ENCODE assay signal across 21 cellular contexts in the genomic region with DNA sequence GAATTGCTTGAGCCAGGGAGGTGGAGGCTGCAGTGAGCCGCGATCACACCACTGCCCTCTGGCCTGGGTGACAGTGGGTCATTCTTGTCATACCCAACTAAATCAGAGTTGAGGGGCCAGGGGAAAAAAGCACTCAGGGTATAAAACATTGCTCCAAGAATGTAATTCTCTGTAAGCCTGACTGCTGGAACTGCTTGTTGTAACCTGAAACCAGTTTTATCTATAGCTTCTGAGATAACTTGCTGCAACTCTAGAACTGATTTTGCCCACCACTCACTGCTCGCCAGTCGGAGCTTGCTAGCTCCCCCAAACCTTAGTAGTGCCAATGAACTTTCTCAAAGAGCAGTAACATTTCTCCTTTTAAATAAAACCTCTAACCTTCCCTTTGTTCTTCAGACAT. TPM values are rescaled to one million over a fixed set of nuclear protein-coding genes. Genes with fewer than 3 reads are reported as not detected.
A peak's percentile ranks its signal among the peaks of the same experiment; 100 is the strongest.
DNase-seq lines count a peak whose midpoint lies in the region; ATAC-seq, FAIRE-seq and TF ChIP-seq lines count a peak whose summit lies in the region.
"Had no signal": no experiment of that assay in that cellular context is flagged by ENCODE, and none has a peak within 500 bp of the region (broad histone marks: within the 10 kb centered on the region; RNA-seq: fewer than 3 reads in every experiment).

No MANE protein-coding gene starts in this region.

- no peaks in the 10 kb centered on the region; a peak in 1 of 4 replicates for H3K79me1 ChIP-seq in IMR-90 (ENCODE audit: low read depth in 1 of 2, low read length in 2 of 2)

- H3K36me3 ChIP-seq in IMR-90 (ENCODE audit: control insufficient read depth, insufficient read depth, low read length) (peaks cover 5% of the 10 kb centered on the region; the same call in 1 of the 2 replicates), fibroblast of lung (ENCODE audit: control insufficient read depth, insufficient read depth, low read length) (peaks cover 3% of the 10 kb centered on the region)

- dilution Hi-C loops in IMR-90 (cut with HindIII; ENCODE audit: low sequenced_read_pairs, unreplicated experiment), result no loop called here

- H3K4me3 ChIP-seq in IMR-90 (ENCODE audit: insufficient read depth, low read depth, low read length), result no peak overlapping the region
- no peak overlapping the region for H3K4me3 ChIP-seq in fibroblast of lung (replicated peaks in 1 of 4; ENCODE audit: control extremely low read depth in 1 of 4, insufficient read depth in 1 of 4, low read depth in 3 of 4, low read length in 4 of 4)
- H3K4me3 ChIP-seq: BLaER1 treated with 17β-estradiol and CSF1 and Interleukin-3, amounts not matched to agents 10 nM and 100 nM; GM23338 had no signal

- H2AK9ac ChIP-seq in IMR-90 (replicated peaks; ENCODE audit: low read depth, low read length, poor library complexity), result no peak overlapping the region

- H3K4me1 Mint-ChIP-seq in Calu3 (ENCODE audit: low read depth, unreplicated experiment), result peaks cover 9% of the 10 kb centered on the region
- H3K4me1 Mint-ChIP-seq: B cell, GM23338 had no signal

- H4K91ac ChIP-seq in IMR-90 (ENCODE audit: insufficient read depth, low read depth, low read length), result no peak overlapping the region

- H2AFZ ChIP-seq in IMR-90 (replicated peaks; ENCODE audit: low read length, poor library complexity) (no peak overlapping the region), fibroblast of lung (ENCODE audit: low read length) (no peak overlapping the region)
- H2AFZ ChIP-seq: GM23338 had no signal

- no peak overlapping the region for H3K4ac ChIP-seq in IMR-90 (ENCODE audit: low read depth, low read length)

- intact Hi-C loops in Calu3 (cut with micrococcal nuclease; ENCODE audit: unreplicated experiment) (no loop called here), IMR-90 (cut with micrococcal nuclease) (no loop called here)

- no peak overlapping the region for H3K4me2 ChIP-seq in IMR-90 (ENCODE audit: low read depth, low read length)
- H3K4me2 ChIP-seq in fibroblast of lung (ENCODE audit: extremely low read depth, insufficient read depth, low read length), result no peak overlapping the region
- H3K4me2 ChIP-seq: BLaER1 treated with 17β-estradiol and CSF1 and Interleukin-3, amounts not matched to agents 10 nM and 100 nM; GM23338 had no signal

- no peak overlapping the region for H2BK5ac ChIP-seq in IMR-90 (ENCODE audit: low read depth, low read length, poor library complexity, severe bottlenecking)

- WGBS in IMR-90 (ENCODE audit: extremely low coverage in 2 of 2, insufficient read length in 1 of 2), 2 experiments, result 68% methylated on average over 2 of the region's 4 CpGs; no CpG with 5 or more reads in 1 of the 2 experiments

- no peak overlapping the region for H4K8ac ChIP-seq in IMR-90 (ENCODE audit: low read depth in 2 of 2, low read length in 2 of 2)

- no peak overlapping the region for H2BK120ac ChIP-seq in IMR-90 (ENCODE audit: low read depth, low read length)

- H3K27ac ChIP-seq in IMR-90 (ENCODE audit: insufficient read depth, low read length), result no peak overlapping the region
- H3K27ac ChIP-seq in fibroblast of lung (ENCODE audit: insufficient read depth, low read length), result no peak overlapping the region
- H3K27ac ChIP-seq: BLaER1 treated with 17β-estradiol and CSF1 and Interleukin-3, amounts not matched to agents 10 nM and 100 nM had no signal

- H3K23ac ChIP-seq in IMR-90 (ENCODE audit: low read depth, low read length), result no peak overlapping the region

- peak overlapping the region; percentile 13 for H3K27ac Mint-ChIP-seq in Calu3 (ENCODE audit: unreplicated experiment)
- H3K27ac Mint-ChIP-seq: B cell; CD4-positive, CD25-positive, alpha-beta regulatory T cell; GM23338; HFFc6 had no signal

- in situ Hi-C loops in IMR-90 (cut with MboI; ENCODE audit: low sequenced_read_pairs), result no loop called here

- H3K18ac ChIP-seq in IMR-90 (ENCODE audit: low read depth, low read length), result no peak overlapping the region

- H3K36me3 Mint-ChIP-seq in Calu3 (ENCODE audit: insufficient read depth, unreplicated experiment), result peaks cover 20% of the 10 kb centered on the region

- no peak for TF ChIP-seq POLR2A in IMR-90 (IDR thresholded peaks at IDR 0.05; ENCODE audit: low read depth, low read length)
- TF ChIP-seq POLR2A in GM12892 (IDR thresholded peaks at IDR 0.05; ENCODE audit: low read depth, low read length), result no peak

- H3K4me3 Mint-ChIP-seq in Calu3 (ENCODE audit: low read depth, unreplicated experiment), result no peak overlapping the region
- H3K4me3 Mint-ChIP-seq: B cell; CD4-positive, CD25-positive, alpha-beta regulatory T cell; CD8-positive, alpha-beta memory T cell; GM23338; HFFc6 had no signal

- BruUV-seq in Calu3 (replicated peaks; lab: Mats Ljungman, UMichigan) (no TSS peak), IMR-90 (replicated peaks; lab: Mats Ljungman, UMichigan) (no TSS peak)

- CTCF ChIA-PET in Calu3 (lab: Charles Lee), result no interaction called here
- CTCF ChIA-PET in IMR-90 (lab: Yijun Ruan, JAX), result interaction anchor here (0.6 kb wide), 1 partner anchor 50 kb away, joined by 4 read pairs; no protein-coding TSS in a partner anchor

- H3K9me3 ChIP-seq in IMR-90 (ENCODE audit: control insufficient read depth, insufficient read depth, low read length) (no peaks in the 10 kb centered on the region), fibroblast of lung (ENCODE audit: control insufficient read depth, insufficient read depth, low read depth, low read length) (no peaks in the 10 kb centered on the region)

- no peak overlapping the region for H3K56ac ChIP-seq in IMR-90 (ENCODE audit: extremely low read depth, insufficient read depth, low read length)

- ATAC-seq in IMR-90 (ENCODE audit: low read depth) (peak; percentile 49; the same call in 1 of the 2 replicates), GM21528 (IDR thresholded peaks at IDR 0.05; ENCODE audit: low FRiP score, unreplicated experiment) (no peak), omental fat pad (ENCODE audit: low FRiP score) (no peak)
- ATAC-seq: GM23338 had no signal

- H2BK15ac ChIP-seq in IMR-90 (ENCODE audit: low read depth, low read length), result no peak overlapping the region

- H2BK20ac ChIP-seq in IMR-90 (ENCODE audit: low read depth, low read length), result no peak overlapping the region

- H4K20me1 ChIP-seq in IMR-90 (ENCODE audit: insufficient read depth, low read length) (no peaks in the 10 kb centered on the region), fibroblast of lung (ENCODE audit: control insufficient read depth, extremely low read depth, insufficient read depth, low read length) (no peaks in the 10 kb centered on the region)

- H3K9ac ChIP-seq in IMR-90 (ENCODE audit: low read depth, low read length), result no peak overlapping the region
- no peak overlapping the region for H3K9ac ChIP-seq in fibroblast of lung (ENCODE audit: insufficient read depth, low read length)
- H3K9ac ChIP-seq: BLaER1 treated with 17β-estradiol and CSF1 and Interleukin-3, amounts not matched to agents 10 nM and 100 nM had no signal

- H3K9me3 Mint-ChIP-seq in Calu3 (ENCODE audit: low read depth, unreplicated experiment), result no peaks in the 10 kb centered on the region
- H3K9me3 Mint-ChIP-seq: CD4-positive, CD25-positive, alpha-beta regulatory T cell; CD8-positive, alpha-beta memory T cell; GM23338; HFFc6 had no signal

- H4K5ac ChIP-seq in IMR-90 (ENCODE audit: low read depth, low read length), result no peak overlapping the region

- H3K9me1 ChIP-seq in IMR-90 (ENCODE audit: insufficient read depth, low read length), result no peaks in the 10 kb centered on the region

- H3K27me3 ChIP-seq in IMR-90 (ENCODE audit: control insufficient read depth, insufficient read depth, low read length) (no peaks in the 10 kb centered on the region), fibroblast of lung (ENCODE audit: control insufficient read depth, insufficient read depth, low read length) (no peaks in the 10 kb centered on the region)
- H3K27me3 ChIP-seq: BLaER1 treated with 17β-estradiol and CSF1 and Interleukin-3, amounts not matched to agents 10 nM and 100 nM had no signal

- DNase-seq in Calu3 (no peak), IMR-90 (peak; percentile 6), fibroblast of lung (ENCODE audit: low read depth in 2 of 2) (peak; percentile 5 to 20), left kidney (ENCODE audit: low read depth, low spot score) (peak; percentile 48), GM12892 (ENCODE audit: insufficient read length) (no peak), CD1c-positive myeloid dendritic cell (ENCODE audit: extremely low spot score) (no peak), omental fat pad (ENCODE audit: low spot score) (no peak)
- DNase-seq: CD4-positive, CD25-positive, alpha-beta regulatory T cell; CD8-positive, alpha-beta memory T cell; COR-L47; HCEC 1CT; HFFc6 had no signal

- H3K27me3 Mint-ChIP-seq in Calu3 (ENCODE audit: unreplicated experiment), result no peaks in the 10 kb centered on the region
- H3K27me3 Mint-ChIP-seq: B cell; CD4-positive, CD25-positive, alpha-beta regulatory T cell; CD8-positive, alpha-beta memory T cell had no signal

- H3K14ac ChIP-seq in IMR-90 (replicated peaks; ENCODE audit: low read depth, low read length), result no peak overlapping the region

- no peak overlapping the region for H2AK5ac ChIP-seq in IMR-90 (ENCODE audit: low read depth, low read length)

- no peaks in the 10 kb centered on the region for H3K79me2 ChIP-seq in fibroblast of lung (ENCODE audit: control insufficient read depth, insufficient read depth, low read length)

- TF ChIP-seq RAD21 in IMR-90 (IDR thresholded peaks at IDR 0.05; ENCODE audit: low read length), result no peak

- no peak for FAIRE-seq in GM12892 (lab: Jason Lieb, UNC)
- FAIRE-seq: D721Med, G401.6, GM12891, GM18507, H54 had no signal

- no peak for TF ChIP-seq CTCF in Calu3 (IDR thresholded peaks at IDR 0.05; ENCODE audit: unreplicated experiment)
- TF ChIP-seq CTCF in IMR-90 (conservative IDR thresholded peaks at IDR 0.05; ENCODE audit: low read depth, low read length), result no peak
- TF ChIP-seq CTCF in fibroblast of lung (conservative IDR thresholded peaks at IDR 0.05 in 1 of 2, IDR thresholded peaks at IDR 0.05 in 1 of 2; ENCODE audit: low read depth in 1 of 2, low read length in 2 of 2), result no peak
- TF ChIP-seq CTCF in omental fat pad (IDR thresholded peaks at IDR 0.05), result no peak

- H3K4me1 ChIP-seq in IMR-90 (ENCODE audit: control insufficient read depth, insufficient read depth, low read length) (no peaks in the 10 kb centered on the region), fibroblast of lung (ENCODE audit: control insufficient read depth, extremely low read depth, insufficient read depth, low read length) (no peaks in the 10 kb centered on the region)

- POLR2A ChIA-PET in IMR-90 (lab: Charles Lee; ENCODE audit: unreplicated experiment), result no interaction called here

RNA-seq across cellular contexts. Expression of a gene that starts 9.6 kb away (rescaled TPM):
- total RNA-seq in Calu3 (2022), result 15.5 and 17.2 TPM in 2 replicates
- 13.3 and 16.9 TPM in 2 replicates for total RNA-seq in IMR-90 (2012; rRNA removed)
- 3.8 and 4.6 TPM in 2 replicates for polyA plus RNA-seq in IMR-90 (2012; rRNA removed)
- polyA plus RNA-seq in IMR-90 (2012; cell fraction: cytosol; rRNA removed), result 0.92 and 1.1 TPM in 2 replicates
- polyA plus RNA-seq in IMR-90 (2012; cell fraction: nucleus; rRNA removed; ENCODE audit: low replicate concordance), result 0.32 and 2.5 TPM in 2 replicates
- 12.1 and 14.4 TPM in 2 replicates for total RNA-seq in fibroblast of lung
- 9.1 and 9.3 TPM in 2 replicates for polyA plus RNA-seq in fibroblast of lung
- 6.7 and 6.8 TPM in 2 replicates for polyA plus RNA-seq in fibroblast of lung (2012)
- polyA minus RNA-seq in fibroblast of lung (ENCODE audit: low replicate concordance), result 0.82 and 2.5 TPM in 2 replicates
- 9.1 TPM for polyA plus RNA-seq in GM12892 (2012; ENCODE audit: missing spikeins)
- total RNA-seq in omental fat pad, result 10 to 100 TPM in 3 of 4 donors, 1 to 10 TPM in 1; 10.0 to 16.8 (median 13.1) TPM

RNA-seq across cellular contexts. Expression of a gene that starts 9.9 kb away (rescaled TPM):
- total RNA-seq in Calu3 (2022) (46.9 and 58.0 TPM in 2 replicates), IMR-90 (2012; rRNA removed) (29.4 and 44.4 TPM in 2 replicates), fibroblast of lung (4.4 and 9.7 TPM in 2 replicates), omental fat pad (10 to 100 TPM in 3 of 4 donors, 1 to 10 TPM in 1; 9.1 to 12.2 (median 10.2) TPM)
- polyA plus RNA-seq in IMR-90 (2012; rRNA removed) (16.5 and 20.6 TPM in 2 replicates), fibroblast of lung (22.2 and 55.3 TPM in 2 replicates)
- 4.5 and 4.8 TPM in 2 replicates for polyA plus RNA-seq in IMR-90 (2012; cell fraction: cytosol; rRNA removed)
- 2.6 and 8.7 TPM in 2 replicates for polyA plus RNA-seq in IMR-90 (2012; cell fraction: nucleus; rRNA removed; ENCODE audit: low replicate concordance)
- polyA plus RNA-seq in fibroblast of lung (2012), result 16.1 and 36.0 TPM in 2 replicates
- 3.1 and 9.2 TPM in 2 replicates for polyA minus RNA-seq in fibroblast of lung (ENCODE audit: low replicate concordance)
- 59.6 TPM for polyA plus RNA-seq in GM12892 (2012; ENCODE audit: missing spikeins)

Comparison
In these comparisons a context has a peak if more than half of its experiments do, and no peak if none do; other contexts are left out.
1. DNase-seq: peak in IMR-90 (single experiment), fibroblast of lung (2 of 2) and left kidney (single experiment); none in Calu3 (single experiment), GM12892 (single experiment), CD1c-positive myeloid dendritic cell (single experiment) and omental fat pad (single experiment).